1 cellular context compared by ENCODE assay signal in genomic region chr17:1829579-1830257, GRCh38.
A peak's percentile ranks its signal among the peaks of the same experiment; 100 is the strongest.
TF ChIP-seq lines count a peak whose summit lies in the region.

TSS of gene RPA1 (plus strand) at chr17:1830005. CDS start at chr17:1830094, 89 bp downstream.
TSS of gene SMYD4 (minus strand) at chr17:1829902. CDS start at chr17:1827994, 1,908 bp downstream.

TF ChIP-seq in HepG2, 621 proteins besides CTCF, POLR2A, EP300 and RAD21 (continued from another document and continues in another):
- TF ChIP-seq ZNF317 (CRISPR knock-in tag; IDR thresholded peaks at IDR 0.05) (no peak), ZFP36L2 (CRISPR knock-in tag; IDR thresholded peaks at IDR 0.05) (no peak), ARNT (IDR thresholded peaks at IDR 0.05) (no peak), ETV6 (CRISPR knock-in tag; conservative IDR thresholded peaks at IDR 0.05) (no peak), PBX3 (CRISPR knock-in tag; IDR thresholded peaks at IDR 0.05; ENCODE audit: borderline replicate concordance) (no peak), ZNF337 (CRISPR knock-in tag; IDR thresholded peaks at IDR 0.05; ENCODE audit: borderline replicate concordance, low read depth) (no peak), TFE3 (CRISPR knock-in tag; IDR thresholded peaks at IDR 0.05) (no peak), ZNF570 (CRISPR knock-in tag; IDR thresholded peaks at IDR 0.05; ENCODE audit: borderline replicate concordance) (no peak), AGO1 (IDR thresholded peaks at IDR 0.05; ENCODE audit: low read depth, low read length, poor library complexity, severe bottlenecking) (no peak), NONO (IDR thresholded peaks at IDR 0.05) (no peak), NONO (CRISPR knock-in tag; conservative IDR thresholded peaks at IDR 0.05) (0 out of 2 replicates have a peak, but pooled peaks have one; percentile 6), ZNF577 (CRISPR knock-in tag; IDR thresholded peaks at IDR 0.05; ENCODE audit: borderline replicate concordance, low read depth) (no peak), NFKBIZ (CRISPR knock-in tag; IDR thresholded peaks at IDR 0.05) (no peak), HNRNPUL1 (IDR thresholded peaks at IDR 0.05; ENCODE audit: low read depth, low read length) (no peak), ISX (CRISPR knock-in tag; conservative IDR thresholded peaks at IDR 0.05) (no peak; the same call in 1 of the 2 replicates), ZMAT3 (CRISPR knock-in tag; conservative IDR thresholded peaks at IDR 0.05) (0 out of 2 replicates have a peak, but pooled peaks have one; percentile 38), ZNF138 (CRISPR knock-in tag; IDR thresholded peaks at IDR 0.05; ENCODE audit: low read depth) (no peak), TMF1 (CRISPR knock-in tag; IDR thresholded peaks at IDR 0.05; ENCODE audit: low read depth) (no peak), HOXD1 (CRISPR knock-in tag; IDR thresholded peaks at IDR 0.05) (no peak), KDM1A (CRISPR knock-in tag; IDR thresholded peaks at IDR 0.05) (no peak), ZNF292 (CRISPR knock-in tag; IDR thresholded peaks at IDR 0.05; ENCODE audit: borderline replicate concordance, low read depth) (no peak), ERF (CRISPR knock-in tag; IDR thresholded peaks at IDR 0.05) (peak; percentile 32; the same call in 1 of the 2 replicates), AHR (CRISPR knock-in tag; IDR thresholded peaks at IDR 0.05) (no peak), ATRX (CRISPR knock-in tag; IDR thresholded peaks at IDR 0.05; ENCODE audit: borderline replicate concordance) (no peak), SP5 (CRISPR knock-in tag; IDR thresholded peaks at IDR 0.05; ENCODE audit: borderline replicate concordance, low read depth) (peak; percentile 40), MTA1 (CRISPR knock-in tag; IDR thresholded peaks at IDR 0.05; ENCODE audit: borderline replicate concordance) (no peak), NFE2L1 (CRISPR knock-in tag; IDR thresholded peaks at IDR 0.05; ENCODE audit: borderline replicate concordance) (no peak), SRSF9 (IDR thresholded peaks at IDR 0.05; ENCODE audit: borderline replicate concordance, insufficient read depth, low read depth, low read length, poor library complexity, severe bottlenecking) (no peak), TGIF2 (CRISPR knock-in tag; IDR thresholded peaks at IDR 0.05) (no peak), FLYWCH1 (CRISPR knock-in tag; IDR thresholded peaks at IDR 0.05) (no peak), HNRNPL (IDR thresholded peaks at IDR 0.05; ENCODE audit: low read depth, low read length) (no peak), HOMEZ (CRISPR knock-in tag; IDR thresholded peaks at IDR 0.05; ENCODE audit: low read depth) (no peak), TCF7 (IDR thresholded peaks at IDR 0.05; ENCODE audit: low read depth) (no peak), ZUFSP (CRISPR knock-in tag; IDR thresholded peaks at IDR 0.05; ENCODE audit: borderline replicate concordance) (no peak), PRDM4 (CRISPR knock-in tag; IDR thresholded peaks at IDR 0.05; ENCODE audit: borderline replicate concordance) (no peak), ATAD3A (CRISPR knock-in tag; IDR thresholded peaks at IDR 0.05) (no peak), ZNF501 (CRISPR knock-in tag; IDR thresholded peaks at IDR 0.05) (no peak), ZNF180 (CRISPR knock-in tag; IDR thresholded peaks at IDR 0.05; ENCODE audit: borderline replicate concordance, low read depth) (no peak), KDM3A (CRISPR knock-in tag; IDR thresholded peaks at IDR 0.05; ENCODE audit: low read depth) (no peak), TERF1 (CRISPR knock-in tag; IDR thresholded peaks at IDR 0.05) (no peak), HNRNPLL (IDR thresholded peaks at IDR 0.05; ENCODE audit: low read depth, low read length, poor library complexity, severe bottlenecking) (peak; percentile 90), ZFX (CRISPR knock-in tag; IDR thresholded peaks at IDR 0.05; ENCODE audit: low read depth) (peak; percentile 76; the same call in 1 of the 2 replicates), IKZF1 (IDR thresholded peaks at IDR 0.05) (no peak), SKIL (CRISPR knock-in tag; IDR thresholded peaks at IDR 0.05; ENCODE audit: borderline replicate concordance) (no peak), ZNF512B (CRISPR knock-in tag; IDR thresholded peaks at IDR 0.05; ENCODE audit: borderline replicate concordance) (no peak), ASH2L (IDR thresholded peaks at IDR 0.05; ENCODE audit: insufficient read length, low read depth, low read length) (peak; percentile 91), ZNF746 (CRISPR knock-in tag; IDR thresholded peaks at IDR 0.05) (no peak), PREB (CRISPR knock-in tag; IDR thresholded peaks at IDR 0.05) (no peak), CHD4 (IDR thresholded peaks at IDR 0.05; ENCODE audit: borderline replicate concordance, low read length) (no peak), ZSCAN9 (CRISPR knock-in tag; IDR thresholded peaks at IDR 0.05; ENCODE audit: borderline replicate concordance) (no peak), ZNF253 (CRISPR knock-in tag; IDR thresholded peaks at IDR 0.05; ENCODE audit: borderline replicate concordance) (no peak), CREB1 (IDR thresholded peaks at IDR 0.05) (no peak), CREB1 (CRISPR knock-in tag; IDR thresholded peaks at IDR 0.05) (no peak), ZNF33A (CRISPR knock-in tag; IDR thresholded peaks at IDR 0.05; ENCODE audit: borderline replicate concordance) (no peak), HDAC2 (CRISPR knock-in tag; IDR thresholded peaks at IDR 0.05) (no peak), HDAC6 (IDR thresholded peaks at IDR 0.05; ENCODE audit: low read depth, low read length) (no peak), MBNL3 (CRISPR knock-in tag; conservative IDR thresholded peaks at IDR 0.05) (no peak)
